10 cellular contexts compared by ENCODE assay signal in the genomic region with DNA sequence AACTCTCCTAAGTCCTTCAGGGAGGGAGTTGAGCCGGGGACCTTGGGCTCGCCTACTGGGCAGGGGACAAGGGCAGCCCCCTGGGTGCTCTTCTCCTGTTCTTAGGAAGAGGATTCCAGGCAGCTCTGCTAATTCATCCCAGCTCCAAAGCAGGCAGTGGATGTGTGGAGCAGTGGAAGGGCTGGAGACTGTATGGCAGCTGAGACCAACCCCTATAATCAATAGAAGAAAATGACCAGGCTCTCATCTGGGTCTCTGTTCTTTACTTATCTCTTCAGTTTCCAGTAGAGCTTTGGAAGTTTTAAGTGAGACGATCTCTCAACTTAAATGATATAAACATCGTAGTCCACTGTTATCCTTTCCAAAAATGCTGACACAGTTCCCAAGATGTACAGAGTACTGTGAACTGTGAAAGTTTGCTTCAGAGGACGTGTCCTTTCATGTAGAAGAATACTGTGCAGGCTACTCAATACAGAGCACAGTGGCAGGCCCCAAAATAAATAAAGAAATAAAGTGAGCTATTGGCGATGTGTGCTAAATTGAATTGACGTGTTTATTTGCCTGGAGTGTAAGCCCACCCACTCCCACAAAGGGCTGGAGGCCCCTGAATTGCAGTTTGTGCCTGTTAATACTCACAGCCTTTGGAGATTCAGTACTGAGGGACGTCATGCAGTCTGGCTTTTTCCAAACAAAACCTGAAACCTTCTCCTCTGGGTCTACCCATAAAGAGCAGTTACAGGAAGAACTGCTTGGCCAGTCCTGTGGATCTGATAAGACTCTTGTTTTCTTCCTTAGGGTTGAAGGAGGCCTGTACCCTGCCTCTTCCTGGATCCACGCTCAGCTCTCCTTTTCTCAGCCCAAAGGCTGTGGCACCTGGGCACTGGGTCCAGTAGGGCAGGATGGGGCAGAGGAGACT.
A peak's percentile ranks its signal among the peaks of the same experiment; 100 is the strongest.
DNase-seq lines count a peak whose midpoint lies in the region; ATAC-seq and TF ChIP-seq lines count a peak whose summit lies in the region.
"Had no signal": no experiment of that assay in that cellular context is flagged by ENCODE, and none has a peak within 500 bp of the region (broad histone marks: within the 10 kb centered on the region; RNA-seq: fewer than 3 reads in every experiment).

No MANE protein-coding gene starts in this region.

- no peaks in the 10 kb centered on the region for H3K36me3 Mint-ChIP-seq in activated naive CD8-positive, alpha-beta T cell treated with anti-CD3 and anti-CD28 coated beads, Interleukin-2, amount 10 ng/mL, durations not matched to agents 7 days and 5 days
- no peaks in the 10 kb centered on the region for H3K36me3 Mint-ChIP-seq in activated naive CD8-positive, alpha-beta T cell treated with anti-CD3 and anti-CD28 coated beads for 36 hours

- H2AFZ ChIP-seq in neuron (ENCODE audit: low read depth, low read length) = peak overlapping the region; percentile 79

- peak overlapping the region; percentile 69 for H3K27ac Mint-ChIP-seq in activated naive CD8-positive, alpha-beta T cell treated with anti-CD3 and anti-CD28 coated beads, Interleukin-2, amount 10 ng/mL, durations not matched to agents 7 days and 5 days
- H3K27ac Mint-ChIP-seq in activated naive CD8-positive, alpha-beta T cell treated with anti-CD3 and anti-CD28 coated beads for 36 hours = no peak overlapping the region
- H3K27ac Mint-ChIP-seq: T-helper 2 cell treated with Interferon-gamma antibody and Interleukin-4, amounts not matched to agents 5 μg/mL and 100 μg/mL, for 36 hours had no signal

- intact Hi-C loops in esophagus muscularis mucosa (cut with DNase I) = no loop called here
- intact Hi-C loops in vagina (cut with DNase I) = no loop called here

- no peak for ATAC-seq in activated naive CD8-positive, alpha-beta T cell treated with anti-CD3 and anti-CD28 coated beads, Interleukin-2, amount 10 ng/mL, durations not matched to agents 7 days and 5 days (ENCODE audit: low read depth)
- ATAC-seq in HG02870 (IDR thresholded peaks at IDR 0.05; ENCODE audit: unreplicated experiment) = no peak

- H3K27me3 ChIP-seq in esophagus muscularis mucosa (no peaks in the 10 kb centered on the region), neuron (ENCODE audit: insufficient read depth, low read length) (no peaks in the 10 kb centered on the region), vagina (no peaks in the 10 kb centered on the region)
- H3K27me3 ChIP-seq: neutrophil had no signal

- TF ChIP-seq EP300 in esophagus muscularis mucosa (IDR thresholded peaks at IDR 0.05) = no peak

- H3K4me3 ChIP-seq in esophagus muscularis mucosa = no peak overlapping the region
- H3K4me3 ChIP-seq in neuron (ENCODE audit: low read length) = peak overlapping the region; percentile 35
- no peak overlapping the region for H3K4me3 ChIP-seq in vagina

- WGBS in esophagus muscularis mucosa = 68% methylated on average over 9 of the region's 9 CpGs

- peaks cover 14 to 23% (median 19%) of the 10 kb centered on the region in 4 donors for H3K4me1 ChIP-seq in esophagus muscularis mucosa
- H3K4me1 ChIP-seq in neuron (ENCODE audit: insufficient read depth, low read length) = peaks cover 18% of the 10 kb centered on the region
- H3K4me1 ChIP-seq in vagina = peaks cover 20% of the 10 kb centered on the region

- no peaks in the 10 kb centered on the region for H3K4me1 Mint-ChIP-seq in activated naive CD8-positive, alpha-beta T cell treated with anti-CD3 and anti-CD28 coated beads, Interleukin-2, amount 10 ng/mL, durations not matched to agents 7 days and 5 days
- H3K4me1 Mint-ChIP-seq in activated naive CD8-positive, alpha-beta T cell treated with anti-CD3 and anti-CD28 coated beads for 36 hours = no peaks in the 10 kb centered on the region

- POLR2A ChIA-PET in activated naive CD8-positive, alpha-beta T cell treated with anti-CD3 and anti-CD28 coated beads, Interleukin-2, amount 10 ng/mL, durations not matched to agents 7 days and 5 days (lab: Charles Lee) = no interaction called here

- H3K4me3 Mint-ChIP-seq in activated naive CD8-positive, alpha-beta T cell treated with anti-CD3 and anti-CD28 coated beads, Interleukin-2, amount 10 ng/mL, durations not matched to agents 7 days and 5 days = no peak overlapping the region
- H3K4me3 Mint-ChIP-seq in activated naive CD8-positive, alpha-beta T cell treated with anti-CD3 and anti-CD28 coated beads for 36 hours = no peak overlapping the region
- H3K4me3 Mint-ChIP-seq: T-helper 2 cell treated with Interferon-gamma antibody and Interleukin-4, amounts not matched to agents 5 μg/mL and 100 μg/mL, for 36 hours had no signal

- H3K27ac ChIP-seq in esophagus muscularis mucosa (replicated peaks in 1 of 4) = peak overlapping the region; percentile 45 to 71 (median 56)
- peak overlapping the region; percentile 21 for H3K27ac ChIP-seq in vagina
- H3K27ac ChIP-seq: neutrophil had no signal

- H3K9me3 ChIP-seq in esophagus muscularis mucosa = no peaks in the 10 kb centered on the region
- no peaks in the 10 kb centered on the region for H3K9me3 ChIP-seq in neuron (ENCODE audit: low read length)
- no peaks in the 10 kb centered on the region for H3K9me3 ChIP-seq in vagina
- H3K9me3 ChIP-seq: neutrophil had no signal

- TF ChIP-seq CTCF in esophagus muscularis mucosa (IDR thresholded peaks at IDR 0.05) = no peak
- TF ChIP-seq CTCF in vagina (IDR thresholded peaks at IDR 0.05) = no peak

- H3K27me3 Mint-ChIP-seq in activated naive CD8-positive, alpha-beta T cell treated with anti-CD3 and anti-CD28 coated beads, Interleukin-2, amount 10 ng/mL, durations not matched to agents 7 days and 5 days = no peaks in the 10 kb centered on the region
- H3K27me3 Mint-ChIP-seq in activated naive CD8-positive, alpha-beta T cell treated with anti-CD3 and anti-CD28 coated beads for 36 hours = no peaks in the 10 kb centered on the region

- H3K9me3 Mint-ChIP-seq in activated naive CD8-positive, alpha-beta T cell treated with anti-CD3 and anti-CD28 coated beads, Interleukin-2, amount 10 ng/mL, durations not matched to agents 7 days and 5 days = no peaks in the 10 kb centered on the region
- H3K9me3 Mint-ChIP-seq in activated naive CD8-positive, alpha-beta T cell treated with anti-CD3 and anti-CD28 coated beads for 36 hours = no peaks in the 10 kb centered on the region
- H3K9me3 Mint-ChIP-seq: T-helper 2 cell treated with Interferon-gamma antibody and Interleukin-4, amounts not matched to agents 5 μg/mL and 100 μg/mL, for 36 hours had no signal

- no peak for DNase-seq in activated naive CD8-positive, alpha-beta T cell treated with anti-CD3 and anti-CD28 coated beads, Interleukin-2, amount 10 ng/mL, durations not matched to agents 7 days and 5 days
- no peak for DNase-seq in activated naive CD8-positive, alpha-beta T cell treated with anti-CD3 and anti-CD28 coated beads for 36 hours
- DNase-seq in esophagus muscularis mucosa (ENCODE audit: extremely low spot score) (no peak), vagina (ENCODE audit: extremely low spot score in 2 of 2) (no peak), NCI-H2227 treated with DMSO at 0.1 percent for 48 hours (lab: John Stamatoyannopoulos, UW) (no peak)
- DNase-seq in activated CD4-positive, alpha-beta T cell treated with anti-CD3 and anti-CD28 coated beads for 48 hours = no peak

- H3K36me3 ChIP-seq in esophagus muscularis mucosa = no peaks in the 10 kb centered on the region
- H3K36me3 ChIP-seq in neuron (ENCODE audit: insufficient read depth, low read length) = no peaks in the 10 kb centered on the region
- no peaks in the 10 kb centered on the region for H3K36me3 ChIP-seq in vagina
- H3K36me3 ChIP-seq: neutrophil had no signal

- no peak for TF ChIP-seq POLR2A in esophagus muscularis mucosa (IDR thresholded peaks at IDR 0.05; ENCODE audit: low read depth)
- TF ChIP-seq POLR2A in vagina (IDR thresholded peaks at IDR 0.05) = no peak
